35 cellular contexts compared by ENCODE assay signal in genomic region chr12:88977115-88977514, GRCh38.
A peak's percentile ranks its signal among the peaks of the same experiment; 100 is the strongest.
DNase-seq lines count a peak whose midpoint lies in the region; ATAC-seq and TF ChIP-seq lines count a peak whose summit lies in the region.
"Had no signal": no experiment of that assay in that cellular context is flagged by ENCODE, and none has a peak within 500 bp of the region (broad histone marks: within the 10 kb centered on the region; RNA-seq: fewer than 3 reads in every experiment).

No MANE protein-coding gene starts in this region.

- H3K9me3 Mint-ChIP-seq in progenitor cell of endocrine pancreas (ENCODE audit: low read depth) = no peaks in the 10 kb centered on the region
- H3K9me3 Mint-ChIP-seq: CD4-positive, alpha-beta T cell; CD4-positive, CD25-positive, alpha-beta regulatory T cell; CD8-positive, alpha-beta memory T cell; CD8-positive, alpha-beta T cell had no signal

- H3K4me1 ChIP-seq in SK-N-SH (ENCODE audit: control insufficient read depth in 1 of 2, insufficient read depth in 2 of 2, low read depth in 1 of 2, low read length in 1 of 2) (no peaks in the 10 kb centered on the region; a peak in 1 of 4 replicates), prostate gland (replicated peaks) (no peaks in the 10 kb centered on the region)
- H3K4me1 ChIP-seq: A549; BE2C; BLaER1; BLaER1 treated with 17β-estradiol and CSF1 and Interleukin-3, amounts not matched to agents 10 nM and 100 nM; Caco-2 had no signal

- H4K20me1 ChIP-seq in SK-N-SH (ENCODE audit: insufficient read depth) = no peaks in the 10 kb centered on the region
- H4K20me1 ChIP-seq: BLaER1; BLaER1 treated with 17β-estradiol and CSF1 and Interleukin-3, amounts not matched to agents 10 nM and 100 nM had no signal

- H3K27ac ChIP-seq in SK-N-SH (ENCODE audit: low read depth in 2 of 2, low read length in 1 of 2) = no peak overlapping the region
- H3K27ac ChIP-seq in prostate gland = no peak overlapping the region
- H3K27ac ChIP-seq: 22Rv1; A549; BLaER1; BLaER1 treated with 17β-estradiol and CSF1 and Interleukin-3, amounts not matched to agents 10 nM and 100 nM; C4-2B had no signal

- no peak for TF ChIP-seq POLR2A in prostate gland (IDR thresholded peaks at IDR 0.05)

- intact Hi-C loops in prostate gland (cut with DNase I) = no loop called here

- no peak overlapping the region for H3K4me3 ChIP-seq in SK-N-SH (ENCODE audit: low read depth in 2 of 2, low read length in 1 of 2)
- no peak overlapping the region for H3K4me3 ChIP-seq in prostate gland
- H3K4me3 ChIP-seq: A549; BLaER1; BLaER1 treated with 17β-estradiol and CSF1 and Interleukin-3, amounts not matched to agents 10 nM and 100 nM had no signal

- no peaks in the 10 kb centered on the region for H3K36me3 Mint-ChIP-seq in progenitor cell of endocrine pancreas (ENCODE audit: insufficient read depth)
- H3K36me3 Mint-ChIP-seq: CD14-positive monocyte; CD4-positive, alpha-beta memory T cell; CD4-positive, CD25-positive, alpha-beta regulatory T cell; CD8-positive, alpha-beta memory T cell; CD8-positive, alpha-beta T cell had no signal

- ATAC-seq in SK-N-SH treated with all-trans-retinoic acid at 6 μM for 48 hours (peak; percentile 90), GM18498 (IDR thresholded peaks at IDR 0.05; ENCODE audit: unreplicated experiment) (no peak), HG03342 (IDR thresholded peaks at IDR 0.05; ENCODE audit: unreplicated experiment) (no peak)
- ATAC-seq: A549; CD8-positive, alpha-beta T cell had no signal

- H3K9me2 ChIP-seq in SK-N-SH = no peaks in the 10 kb centered on the region

- no peaks in the 10 kb centered on the region for H3K79me2 ChIP-seq in SK-N-SH (ENCODE audit: insufficient read depth)

- POLR2A ChIA-PET in SK-N-SH (lab: Yijun Ruan, JAX) = no interaction called here

- no peak overlapping the region for H3K4me2 ChIP-seq in SK-N-SH
- H3K4me2 ChIP-seq: A549; BLaER1; BLaER1 treated with 17β-estradiol and CSF1 and Interleukin-3, amounts not matched to agents 10 nM and 100 nM had no signal

- no peaks in the 10 kb centered on the region for H3K27me3 ChIP-seq in SK-N-SH (ENCODE audit: insufficient read depth)
- H3K27me3 ChIP-seq in prostate gland (replicated peaks; ENCODE audit: insufficient read depth) = no peaks in the 10 kb centered on the region
- H3K27me3 ChIP-seq: BLaER1; BLaER1 treated with 17β-estradiol and CSF1 and Interleukin-3, amounts not matched to agents 10 nM and 100 nM had no signal

- DNase-seq in SK-N-DZ (ENCODE audit: low spot score) (peak; percentile 21), SK-N-SH (peak; percentile 2), progenitor cell of endocrine pancreas (ENCODE audit: low spot score, unreplicated experiment) (no peak), prostate gland (ENCODE audit: low spot score) (no peak)
- DNase-seq in activated naive CD4-positive, alpha-beta T cell treated with Interleukin-2 at 50 U/mL for 16 hours = no peak
- DNase-seq: 8988T; ACHN; AML-193; BE2C; C1 segment of cervical spinal cord; Caco-2; Calu3; CD4-positive, alpha-beta memory T cell; CD4-positive, alpha-beta T cell; CD4-positive, CD25-positive, alpha-beta regulatory T cell; CD8-positive, alpha-beta memory T cell; CD8-positive, alpha-beta T cell; COR-L47; DMS 273 treated with DMSO at 0.1 percent for 48 hours; DMS153; DMS53; DMS79; DMS79 treated with DMSO at 0.1 percent for 48 hours; DND-41; EL had no signal

- no peak overlapping the region for H3K4me3 Mint-ChIP-seq in progenitor cell of endocrine pancreas (ENCODE audit: low read depth)
- H3K4me3 Mint-ChIP-seq: B cell; CD14-positive monocyte; CD4-positive, alpha-beta memory T cell; CD4-positive, alpha-beta T cell; CD4-positive, CD25-positive, alpha-beta regulatory T cell; CD8-positive, alpha-beta memory T cell; CD8-positive, alpha-beta T cell had no signal

- H3K36me3 ChIP-seq in SK-N-SH (replicated peaks in 1 of 2; ENCODE audit: control insufficient read depth in 1 of 2, insufficient read depth in 2 of 2, low read length in 1 of 2) (no peaks in the 10 kb centered on the region), prostate gland (no peaks in the 10 kb centered on the region)
- H3K36me3 ChIP-seq: BE2C; BLaER1; BLaER1 treated with 17β-estradiol and CSF1 and Interleukin-3, amounts not matched to agents 10 nM and 100 nM had no signal

- TF ChIP-seq CTCF in SK-N-SH (IDR thresholded peaks at IDR 0.05) = no peak
- TF ChIP-seq CTCF in progenitor cell of endocrine pancreas (IDR thresholded peaks at IDR 0.05; ENCODE audit: unreplicated experiment) = no peak
- no peak for TF ChIP-seq CTCF in prostate gland (IDR thresholded peaks at IDR 0.05)

- H2AFZ ChIP-seq in SK-N-SH (ENCODE audit: low read depth) = no peak overlapping the region

- peaks cover 8% of the 10 kb centered on the region for H3K27me3 Mint-ChIP-seq in progenitor cell of endocrine pancreas

- CTCF ChIA-PET in SK-N-SH (lab: Yijun Ruan, JAX) = no interaction called here

- H3K27ac Mint-ChIP-seq in progenitor cell of endocrine pancreas = peak overlapping the region; percentile 51
- H3K27ac Mint-ChIP-seq: B cell; CD14-positive monocyte; CD4-positive, alpha-beta memory T cell; CD4-positive, alpha-beta T cell; CD4-positive, CD25-positive, alpha-beta regulatory T cell; CD8-positive, alpha-beta memory T cell; CD8-positive, alpha-beta T cell had no signal

- no peaks in the 10 kb centered on the region for H3F3A ChIP-seq in SK-N-SH (replicated peaks; ENCODE audit: insufficient read depth)

- no peak overlapping the region for H3K9ac ChIP-seq in SK-N-SH
- H3K9ac ChIP-seq: BLaER1; BLaER1 treated with 17β-estradiol and CSF1 and Interleukin-3, amounts not matched to agents 10 nM and 100 nM had no signal

- peak; percentile 22 to 66; a peak in 2 of 4 replicates for TF ChIP-seq EP300 in SK-N-SH (IDR thresholded peaks at IDR 0.05; ENCODE audit: borderline replicate concordance in 1 of 2, low read depth in 1 of 2, low read length in 1 of 2)

- TF ChIP-seq RAD21 in SK-N-SH (IDR thresholded peaks at IDR 0.05; ENCODE audit: low read length) = no peak

- H3K4me1 Mint-ChIP-seq in progenitor cell of endocrine pancreas (ENCODE audit: low read depth) = no peaks in the 10 kb centered on the region
- H3K4me1 Mint-ChIP-seq: B cell; CD14-positive monocyte; CD4-positive, alpha-beta memory T cell; CD4-positive, CD25-positive, alpha-beta regulatory T cell; CD8-positive, alpha-beta memory T cell had no signal

- no peaks in the 10 kb centered on the region for H3K9me3 ChIP-seq in SK-N-SH
- H3K9me3 ChIP-seq in prostate gland = no peaks in the 10 kb centered on the region
- H3K9me3 ChIP-seq: A549; BE2C; BLaER1; BLaER1 treated with 17β-estradiol and CSF1 and Interleukin-3, amounts not matched to agents 10 nM and 100 nM; Caco-2 had no signal

- WGBS in SK-N-SH (ENCODE audit: low lambda C conversion rate) = 15% methylated on average over 2 of the region's 2 CpGs
- whole genome bisulfite sequencing in prostate gland = 67% methylated on average over 2 of the region's 2 CpGs

TF ChIP-seq in SK-N-SH, 30 proteins besides CTCF, POLR2A, EP300 and RAD21:
- TF ChIP-seq, protein P1, sequence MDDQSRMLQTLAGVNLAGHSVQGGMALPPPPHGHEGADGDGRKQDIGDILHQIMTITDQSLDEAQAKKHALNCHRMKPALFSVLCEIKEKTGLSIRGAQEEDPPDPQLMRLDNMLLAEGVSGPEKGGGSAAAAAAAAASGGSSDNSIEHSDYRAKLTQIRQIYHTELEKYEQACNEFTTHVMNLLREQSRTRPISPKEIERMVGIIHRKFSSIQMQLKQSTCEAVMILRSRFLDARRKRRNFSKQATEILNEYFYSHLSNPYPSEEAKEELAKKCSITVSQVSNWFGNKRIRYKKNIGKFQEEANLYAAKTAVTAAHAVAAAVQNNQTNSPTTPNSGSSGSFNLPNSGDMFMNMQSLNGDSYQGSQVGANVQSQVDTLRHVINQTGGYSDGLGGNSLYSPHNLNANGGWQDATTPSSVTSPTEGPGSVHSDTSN (IDR thresholded peaks at IDR 0.05) = peak; percentile 79; the same call in 1 of the 2 replicates
- TF ChIP-seq POLR2AphosphoS5 (IDR thresholded peaks at IDR 0.05; ENCODE audit: low read depth, low read length) = peak; percentile 61; the same call in 1 of the 2 replicates
- TF ChIP-seq RXRA (IDR thresholded peaks at IDR 0.05; ENCODE audit: borderline replicate concordance, low read depth) = no peak
- peak; percentile 64 for TF ChIP-seq RCOR1 (IDR thresholded peaks at IDR 0.05; ENCODE audit: low read length)
- peak; percentile 48 for TF ChIP-seq GATA2 (CRISPR knock-in tag; IDR thresholded peaks at IDR 0.05)
- peak; percentile 87 for TF ChIP-seq TCF12 (IDR thresholded peaks at IDR 0.05)
- TF ChIP-seq JUND (IDR thresholded peaks at IDR 0.05) = peak; percentile 27
- no peak for TF ChIP-seq CHD2 (IDR thresholded peaks at IDR 0.05; ENCODE audit: low read length, partially characterized antibody)

TF ChIP-seq in SK-N-SH treated with all-trans-retinoic acid at 6 μM for 48 hours, 23 proteins besides CTCF, POLR2A, EP300 and RAD21:
- TF ChIP-seq TOX (CRISPR knock-in tag; IDR thresholded peaks at IDR 0.05; ENCODE audit: borderline replicate concordance) (no peak; the same call in 1 of the 2 replicates), ZC3H10 (CRISPR knock-in tag; IDR thresholded peaks at IDR 0.05) (peak; percentile 69; the same call in 1 of the 2 replicates), ISL1 (CRISPR knock-in tag; IDR thresholded peaks at IDR 0.05) (peak; percentile 45; the same call in 1 of the 2 replicates), TCF4 (CRISPR knock-in tag; IDR thresholded peaks at IDR 0.05; ENCODE audit: borderline replicate concordance) (0 out of 2 replicates have a peak, but pooled peaks have one; percentile 43)

Comparison
In these comparisons a context has a peak if more than half of its experiments do, and no peak if none do; other contexts are left out.
1. DNase-seq: peak in SK-N-DZ (single experiment) and SK-N-SH (single experiment); none in progenitor cell of endocrine pancreas (single experiment), activated naive CD4-positive, alpha-beta T cell treated with Interleukin-2 at 50 U/mL for 16 hours (single experiment) and prostate gland (single experiment).